In genomic region chr15:40943764-40944365, GRCh38 we compare ENCODE assay signal across 23 cellular contexts. TPM values are rescaled to one million over a fixed set of nuclear protein-coding genes. Genes with fewer than 3 reads are reported as not detected.
A peak's percentile ranks its signal among the peaks of the same experiment; 100 is the strongest.
DNase-seq lines count a peak whose midpoint lies in the region; ATAC-seq, FAIRE-seq and TF ChIP-seq lines count a peak whose summit lies in the region.
"Had no signal": no experiment of that assay in that cellular context is flagged by ENCODE, and none has a peak within 500 bp of the region (broad histone marks: within the 10 kb centered on the region; RNA-seq: fewer than 3 reads in every experiment).

No MANE protein-coding gene starts in this region.

- H3K9me3 ChIP-seq in H1 (ENCODE audit: insufficient read depth in 2 of 2, low read depth in 1 of 2, low read length in 1 of 2) (no peaks in the 10 kb centered on the region), neuronal stem cell (replicated peaks in 1 of 2; ENCODE audit: control insufficient read depth in 2 of 2, insufficient read depth in 1 of 2, low read depth in 1 of 2, low read length in 2 of 2) (no peaks in the 10 kb centered on the region)

- H4K91ac ChIP-seq in H1 (replicated peaks; ENCODE audit: insufficient read length, low read length) (no peak overlapping the region), neuronal stem cell (ENCODE audit: low read depth, low read length, poor library complexity) (no peak overlapping the region)

- H3K27ac Mint-ChIP-seq in activated T-cell treated with anti-CD3 and anti-CD28 coated beads, Interleukin-2, amount 50 U/mL, for 72 hours: no peak overlapping the region

- H3K4me3 Mint-ChIP-seq in activated T-cell treated with anti-CD3 and anti-CD28 coated beads, Interleukin-2, amount 50 U/mL, for 72 hours: peak overlapping the region; percentile 85 to 87
- H3K4me3 Mint-ChIP-seq in activated T-cell treated with anti-CD3 and anti-CD28 coated beads, Interleukin-2, amount 50 U/mL, for 4 hours: no peak overlapping the region

- H2BK5ac ChIP-seq in H1 (ENCODE audit: low read depth, low read length): no peak overlapping the region
- H2BK5ac ChIP-seq in neuronal stem cell (ENCODE audit: low read length): no peak overlapping the region

- H2BK12ac ChIP-seq in H1 (ENCODE audit: low read depth, low read length) (no peak overlapping the region), neuronal stem cell (ENCODE audit: low read length) (no peak overlapping the region)

- no peak overlapping the region for H4K5ac ChIP-seq in H1 (ENCODE audit: insufficient read length, low read depth, low read length)

- H2BK15ac ChIP-seq in H1 (ENCODE audit: low read length): no peak overlapping the region
- H2BK15ac ChIP-seq in neuronal stem cell (ENCODE audit: low read length): no peak overlapping the region

- H3K36me3 ChIP-seq in H1 (ENCODE audit: control insufficient read depth in 2 of 4, insufficient read depth in 4 of 4, low read length in 3 of 4) (no peaks in the 10 kb centered on the region; a peak in 1 of 8 replicates), neuronal stem cell (replicated peaks in 1 of 2; ENCODE audit: control insufficient read depth in 2 of 2, insufficient read depth in 2 of 2, low read length in 2 of 2) (no peaks in the 10 kb centered on the region)

- H3K27ac ChIP-seq in H1 (ENCODE audit: low read depth, low read length): no peak overlapping the region
- no peak overlapping the region for H3K27ac ChIP-seq in neuronal stem cell (replicated peaks; ENCODE audit: low read length)
- H3K27ac ChIP-seq: C4-2B had no signal

- H2BK120ac ChIP-seq in H1 (replicated peaks; ENCODE audit: low read depth, low read length): no peak overlapping the region
- no peak overlapping the region for H2BK120ac ChIP-seq in neuronal stem cell (ENCODE audit: low read depth, low read length)

- no peak overlapping the region for H3K18ac ChIP-seq in H1 (ENCODE audit: extremely low read depth, low read length)
- peak overlapping the region; percentile 13 for H3K18ac ChIP-seq in neuronal stem cell (ENCODE audit: low read length)

- POLR2A ChIA-PET in H1 (lab: Charles Lee; ENCODE audit: partially characterized antibody): interaction anchor here (1.0 to 43.8 kb wide), 3 partner anchors 8 to 25 kb away, joined by 3 to 1505 read pairs (median 1505); partner anchors contain the start of genes CHAC1 and DLL4

- TF ChIP-seq EP300 in H1 (IDR thresholded peaks at IDR 0.05; ENCODE audit: borderline replicate concordance in 1 of 2, low read depth in 2 of 2, low read length in 2 of 2): no peak

- 92% methylated on average over 9 of the region's 9 CpGs; no CpG with 5 or more reads in 1 of the 2 experiments for WGBS in H1 (ENCODE audit: extremely low coverage in 1 of 2, insufficient coverage in 1 of 2, insufficient read length in 1 of 2, insufficient replicate concordance in 2 of 2, low coverage in 1 of 2, low lambda C conversion rate in 2 of 2, missing lambda C conversion rate in 1 of 2), 2 experiments
- no CpG with 5 or more reads among the region's 9 CpGs for WGBS in neuronal stem cell (ENCODE audit: extremely low coverage in 2 of 2, insufficient read length in 2 of 2, insufficient replicate concordance in 1 of 2), 2 donors

- CTCF ChIA-PET in H1 (lab: Charles Lee; ENCODE audit: partially characterized antibody): interaction anchor here (1.4 to 33.1 kb wide), 7 partner anchors 19 to 78 kb away, joined by 3 to 590 read pairs (median 52); partner anchors contain the start of gene DLL4

- no peak overlapping the region; the same call in 1 of the 2 replicates for H4K8ac ChIP-seq in H1 (ENCODE audit: extremely low read depth, insufficient read depth, low read length)
- no peak overlapping the region for H4K8ac ChIP-seq in neuronal stem cell (ENCODE audit: low read depth, low read length)

- H2AFZ ChIP-seq in H1 (ENCODE audit: low read length) (no peak overlapping the region), neuronal stem cell (ENCODE audit: low read length) (no peak overlapping the region)

- no peaks in the 10 kb centered on the region for H3K9me3 Mint-ChIP-seq in activated T-cell treated with anti-CD3 and anti-CD28 coated beads, Interleukin-2, amount 50 U/mL, for 72 hours
- H3K9me3 Mint-ChIP-seq in activated T-cell treated with anti-CD3 and anti-CD28 coated beads, Interleukin-2, amount 50 U/mL, for 4 hours: no peaks in the 10 kb centered on the region

- H3K23ac ChIP-seq in H1 (ENCODE audit: insufficient read length) (no peak overlapping the region), neuronal stem cell (ENCODE audit: low read depth, low read length, poor library complexity) (no peak overlapping the region)

- DNase-seq in activated T-cell treated with anti-CD3 and anti-CD28 coated beads, Interleukin-2, amount 50 U/mL, for 72 hours: no peak
- no peak for DNase-seq in activated T-cell treated with anti-CD3 and anti-CD28 coated beads, Interleukin-2, amount 50 U/mL, for 4 hours
- peak; percentile 22 for DNase-seq in MV-4-11 (lab: John Stamatoyannopoulos, UW)
- DNase-seq in H1 (ENCODE audit: low read depth in 1 of 2, low spot score in 2 of 2): no peak
- DNase-seq in neuronal stem cell (ENCODE audit: low spot score): no peak
- DNase-seq: activated CD4-positive, alpha-beta T cell treated with anti-CD3 and anti-CD28 coated beads for 4 hours; activated effector memory CD4-positive, alpha-beta T cell treated with anti-CD3 and anti-CD28 coated beads, Interleukin-2, amount 50 U/mL, for 16 hours; cortex of kidney; DMS 273 treated with DMSO at 0.1 percent for 48 hours; GDM1; HCEC 1CT; KG1; kidney glomerular epithelial cell; NCI-H2171 treated with DMSO at 0.1 percent for 48 hours; NCI-H526 treated with DMSO at 0.1 percent for 48 hours; RPMI8226 had no signal

- no peak for TF ChIP-seq RAD21 in H1 (IDR thresholded peaks at IDR 0.05 in 1 of 2, conservative IDR thresholded peaks at IDR 0.05 in 1 of 2; ENCODE audit: low read depth in 2 of 2, low read length in 2 of 2)

- H3K23me2 ChIP-seq in H1 (ENCODE audit: low read depth, low read length): peaks cover 5% of the 10 kb centered on the region; the same call in 1 of the 2 replicates

- no peaks in the 10 kb centered on the region for H3K79me2 ChIP-seq in H1 (ENCODE audit: control insufficient read depth in 1 of 2, insufficient read depth in 2 of 2, low read length in 2 of 2)

- no peak overlapping the region for H3K9ac ChIP-seq in H1 (replicated peaks in 1 of 4; ENCODE audit: extremely low read depth in 1 of 4, low read depth in 3 of 4, low read length in 3 of 4)
- no peak overlapping the region for H3K9ac ChIP-seq in neuronal stem cell (ENCODE audit: low read depth, low read length, poor library complexity)

- peaks cover 0 to 24% (median 13%) of the 10 kb centered on the region in 4 experiments; a peak in 6 of 7 replicates for H3K4me1 ChIP-seq in H1 (replicated peaks in 1 of 4; ENCODE audit: control insufficient read depth in 3 of 4, insufficient read depth in 4 of 4, low read length in 3 of 4)
- peaks cover 7 to 10% of the 10 kb centered on the region in 2 donors for H3K4me1 ChIP-seq in neuronal stem cell (ENCODE audit: control insufficient read depth in 2 of 2, insufficient read depth in 1 of 2, low read depth in 1 of 2, low read length in 2 of 2)

- H3K4ac ChIP-seq in H1 (replicated peaks; ENCODE audit: insufficient read length, low read depth, low read length) (no peak overlapping the region), neuronal stem cell (ENCODE audit: low read length) (no peak overlapping the region)

- H3K4me2 ChIP-seq in H1 (ENCODE audit: insufficient read depth in 1 of 2, low read depth in 2 of 2, low read length in 2 of 2) (no peak overlapping the region), neuronal stem cell (ENCODE audit: insufficient read depth, low read length, poor library complexity, severe bottlenecking) (no peak overlapping the region)

- no peaks in the 10 kb centered on the region for H4K20me1 ChIP-seq in H1 (replicated peaks in 1 of 2; ENCODE audit: control insufficient read depth in 1 of 2, insufficient read depth in 2 of 2, low read length in 2 of 2)

- no peak for ATAC-seq in activated T-cell treated with anti-CD3 and anti-CD28 coated beads, Interleukin-2, amount 50 U/mL, for 72 hours (replicated peaks in 1 of 2)
- no peak for ATAC-seq in activated T-cell treated with anti-CD3 and anti-CD28 coated beads, Interleukin-2, amount 50 U/mL, for 4 hours
- no peak for ATAC-seq in GM21717 (IDR thresholded peaks at IDR 0.05; ENCODE audit: unreplicated experiment)
- ATAC-seq in HG03196 (IDR thresholded peaks at IDR 0.05; ENCODE audit: unreplicated experiment): no peak
- ATAC-seq in HG02623 (IDR thresholded peaks at IDR 0.05; ENCODE audit: unreplicated experiment): no peak
- ATAC-seq: sciatic nerve had no signal

- H3K4me3 ChIP-seq in H1 (ENCODE audit: extremely low read depth in 1 of 4, insufficient read depth in 2 of 4, low read depth in 3 of 4, low read length in 4 of 4) (no peak overlapping the region), neuronal stem cell (ENCODE audit: low read length in 2 of 2) (no peak overlapping the region)

- H3K27me3 ChIP-seq in H1 (replicated peaks in 1 of 4; ENCODE audit: control insufficient read depth in 3 of 4, extremely low read depth in 1 of 4, insufficient read depth in 3 of 4, low read length in 3 of 4) (peaks cover 0 to 25% (median 15%) of the 10 kb centered on the region in 4 experiments; a peak in 6 of 7 replicates), neuronal stem cell (ENCODE audit: control insufficient read depth in 3 of 3, insufficient read depth in 3 of 3, low read depth in 1 of 3, low read length in 3 of 3) (peaks cover 0 to 14% (median 0%) of the 10 kb centered on the region in 3 experiments)

- H3K14ac ChIP-seq in H1 (ENCODE audit: insufficient read length): no peak overlapping the region
- H3K14ac ChIP-seq in neuronal stem cell (ENCODE audit: low read length): no peak overlapping the region

- no peak overlapping the region for H3K56ac ChIP-seq in H1 (replicated peaks; ENCODE audit: insufficient read length, low read depth, low read length)

- no peak overlapping the region for H2AK5ac ChIP-seq in H1 (ENCODE audit: low read depth, low read length)
- H2AK5ac ChIP-seq in neuronal stem cell (ENCODE audit: low read depth, low read length): no peak overlapping the region

- H3K36me3 Mint-ChIP-seq in activated T-cell treated with anti-CD3 and anti-CD28 coated beads, Interleukin-2, amount 50 U/mL, for 72 hours (ENCODE audit: insufficient read depth in 2 of 2): no peaks in the 10 kb centered on the region
- no peaks in the 10 kb centered on the region for H3K36me3 Mint-ChIP-seq in activated T-cell treated with anti-CD3 and anti-CD28 coated beads, Interleukin-2, amount 50 U/mL, for 4 hours (ENCODE audit: insufficient read depth)

- no peaks in the 10 kb centered on the region for H3K27me3 Mint-ChIP-seq in activated T-cell treated with anti-CD3 and anti-CD28 coated beads, Interleukin-2, amount 50 U/mL, for 72 hours (ENCODE audit: low read depth)
- H3K27me3 Mint-ChIP-seq in activated T-cell treated with anti-CD3 and anti-CD28 coated beads, Interleukin-2, amount 50 U/mL, for 4 hours (ENCODE audit: low read depth): no peaks in the 10 kb centered on the region

- no peak for TF ChIP-seq POLR2A in H1 (IDR thresholded peaks at IDR 0.05; ENCODE audit: control extremely low read depth in 1 of 2, low read depth in 2 of 2, low read length in 2 of 2)

- peak overlapping the region; percentile 16; the same call in 1 of the 2 replicates for H2BK20ac ChIP-seq in H1 (ENCODE audit: low read length)

- TF ChIP-seq CTCF in H1 (IDR thresholded peaks at IDR 0.05; ENCODE audit: control extremely low read depth in 1 of 3, insufficient read depth in 1 of 3, low read depth in 1 of 3, low read length in 3 of 3): no peak

- H3K4me1 Mint-ChIP-seq in activated T-cell treated with anti-CD3 and anti-CD28 coated beads, Interleukin-2, amount 50 U/mL, for 72 hours (ENCODE audit: low read depth): peaks cover 45% of the 10 kb centered on the region
- H3K4me1 Mint-ChIP-seq in activated T-cell treated with anti-CD3 and anti-CD28 coated beads, Interleukin-2, amount 50 U/mL, for 4 hours (ENCODE audit: low read depth): peaks cover 39% of the 10 kb centered on the region

- H3K79me1 ChIP-seq in H1 (ENCODE audit: low read depth, low read length): no peaks in the 10 kb centered on the region
- no peaks in the 10 kb centered on the region for H3K79me1 ChIP-seq in neuronal stem cell (ENCODE audit: low read depth, low read length)

- FAIRE-seq in H1 (lab: Jason Lieb, UNC): no peak
- FAIRE-seq: GM18507, urothelium cell line had no signal

RNA-seq across cellular contexts. Expression of gene CHAC1, which starts 9.4 kb away (rescaled TPM):
- total RNA-seq in activated T-cell treated with anti-CD3 and anti-CD28 coated beads, Interleukin-2, amount 50 U/mL, for 72 hours: 10 to 100 TPM; 77.8 to 83.0 TPM
- total RNA-seq in activated T-cell treated with anti-CD3 and anti-CD28 coated beads, Interleukin-2, amount 50 U/mL, for 4 hours: 10 to 100 TPM; 12.0 to 31.3 (median 20.8) TPM
- total RNA-seq in H1 (2021; fragmentation: NEBNext Ultra II Directional; extraction: Animal tissue kit (Norgen Biotek cat#: 25700)): 28.7 and 34.3 TPM in 2 replicates
- 159 and 215 TPM in 2 replicates for polyA plus RNA-seq in H1 (2011; rRNA removed)
- 112 TPM for polyA plus RNA-seq in H1 (2011; cell fraction: cytosol; rRNA removed)
- 104 TPM for polyA plus RNA-seq in H1 (2011; cell fraction: nucleus; rRNA removed)
- polyA plus RNA-seq in H1 (2012, experiment 1 of 2): 33.4 to 49.1 TPM (median 43.9 TPM) in 4 replicates
- polyA plus RNA-seq in H1 (2012, experiment 2 of 2): 56.2 TPM
- 17.9 TPM for polyA plus RNA-seq in H1 (2013, experiment 1 of 2)
- polyA plus RNA-seq in H1 (2013, experiment 2 of 2): 16.9 TPM
- 55.7 and 84.0 TPM in 2 replicates for polyA minus RNA-seq in H1 (2011; rRNA and poly(A)+ RNA removed)
- 89.2 TPM for polyA minus RNA-seq in H1 (2011; cell fraction: cytosol; rRNA and poly(A)+ RNA removed)
- polyA minus RNA-seq in H1 (2011; cell fraction: nucleus; rRNA and poly(A)+ RNA removed): 65.8 TPM
- polyA plus RNA-seq in neuronal stem cell (2013, experiment 1 of 2): 3.9 TPM
- 3.7 TPM for polyA plus RNA-seq in neuronal stem cell (2013, experiment 2 of 2)

RNA-seq across cellular contexts. Expression of gene DLL4, which starts 14.7 kb away (rescaled TPM):
- total RNA-seq in activated T-cell treated with anti-CD3 and anti-CD28 coated beads, Interleukin-2, amount 50 U/mL, for 72 hours: under 1 TPM; 0.12 to 0.19 TPM
- under 1 TPM; 0.05 to 0.38 (median 0.37) TPM for total RNA-seq in activated T-cell treated with anti-CD3 and anti-CD28 coated beads, Interleukin-2, amount 50 U/mL, for 4 hours
- 0.48 and 0.60 TPM in 2 replicates for total RNA-seq in H1 (2021; fragmentation: NEBNext Ultra II Directional; extraction: Animal tissue kit (Norgen Biotek cat#: 25700))
- 0.22 and 0.23 TPM in 2 replicates for polyA plus RNA-seq in H1 (2011; rRNA removed)
- polyA plus RNA-seq in H1 (2011; cell fraction: cytosol; rRNA removed): 0.21 TPM
- polyA plus RNA-seq in H1 (2011; cell fraction: nucleus; rRNA removed): 1.0 TPM
- 0.12 to 0.18 TPM (median 0.17 TPM) in 3 of 4 replicates, not detected in the other for polyA plus RNA-seq in H1 (2012, experiment 1 of 2)
- polyA plus RNA-seq in H1 (2012, experiment 2 of 2): 0.16 TPM
- 0.20 TPM for polyA plus RNA-seq in H1 (2013, experiment 1 of 2)
- polyA plus RNA-seq in H1 (2013, experiment 2 of 2): 0.20 TPM
- 0.27 and 0.85 TPM in 2 replicates for polyA minus RNA-seq in H1 (2011; rRNA and poly(A)+ RNA removed)
- polyA minus RNA-seq in H1 (2011; cell fraction: cytosol; rRNA and poly(A)+ RNA removed): not detected
- polyA minus RNA-seq in H1 (2011; cell fraction: nucleus; rRNA and poly(A)+ RNA removed): 2.5 TPM
- polyA plus RNA-seq in neuronal stem cell (2013, experiment 1 of 2): 0.20 TPM
- polyA plus RNA-seq in neuronal stem cell (2013, experiment 2 of 2): 0.21 TPM

RNA-seq across cellular contexts. Expression of gene VPS18, which starts 49.6 kb away (rescaled TPM):
- 10 to 100 TPM; 10.7 to 12.1 TPM for total RNA-seq in activated T-cell treated with anti-CD3 and anti-CD28 coated beads, Interleukin-2, amount 50 U/mL, for 72 hours
- 10 to 100 TPM; 15.9 to 16.7 (median 16.4) TPM for total RNA-seq in activated T-cell treated with anti-CD3 and anti-CD28 coated beads, Interleukin-2, amount 50 U/mL, for 4 hours
- 31.9 and 32.7 TPM in 2 replicates for total RNA-seq in H1 (2021; fragmentation: NEBNext Ultra II Directional; extraction: Animal tissue kit (Norgen Biotek cat#: 25700))
- polyA plus RNA-seq in H1 (2011; rRNA removed): 28.9 and 32.9 TPM in 2 replicates
- polyA plus RNA-seq in H1 (2011; cell fraction: cytosol; rRNA removed): 27.4 TPM
- 35.6 TPM for polyA plus RNA-seq in H1 (2011; cell fraction: nucleus; rRNA removed)
- polyA plus RNA-seq in H1 (2012, experiment 1 of 2): 19.1 to 31.3 TPM (median 29.5 TPM) in 4 replicates
- 32.6 TPM for polyA plus RNA-seq in H1 (2012, experiment 2 of 2)
- 12.6 TPM for polyA plus RNA-seq in H1 (2013, experiment 1 of 2)
- polyA plus RNA-seq in H1 (2013, experiment 2 of 2): 11.3 TPM
- polyA minus RNA-seq in H1 (2011; rRNA and poly(A)+ RNA removed): 65.4 and 80.3 TPM in 2 replicates
- polyA minus RNA-seq in H1 (2011; cell fraction: cytosol; rRNA and poly(A)+ RNA removed): 39.1 TPM
- polyA minus RNA-seq in H1 (2011; cell fraction: nucleus; rRNA and poly(A)+ RNA removed): 31.4 TPM
- 6.1 TPM for polyA plus RNA-seq in neuronal stem cell (2013, experiment 1 of 2)
- 6.0 TPM for polyA plus RNA-seq in neuronal stem cell (2013, experiment 2 of 2)
